9 cellular contexts compared by ENCODE assay signal in the genomic region with DNA sequence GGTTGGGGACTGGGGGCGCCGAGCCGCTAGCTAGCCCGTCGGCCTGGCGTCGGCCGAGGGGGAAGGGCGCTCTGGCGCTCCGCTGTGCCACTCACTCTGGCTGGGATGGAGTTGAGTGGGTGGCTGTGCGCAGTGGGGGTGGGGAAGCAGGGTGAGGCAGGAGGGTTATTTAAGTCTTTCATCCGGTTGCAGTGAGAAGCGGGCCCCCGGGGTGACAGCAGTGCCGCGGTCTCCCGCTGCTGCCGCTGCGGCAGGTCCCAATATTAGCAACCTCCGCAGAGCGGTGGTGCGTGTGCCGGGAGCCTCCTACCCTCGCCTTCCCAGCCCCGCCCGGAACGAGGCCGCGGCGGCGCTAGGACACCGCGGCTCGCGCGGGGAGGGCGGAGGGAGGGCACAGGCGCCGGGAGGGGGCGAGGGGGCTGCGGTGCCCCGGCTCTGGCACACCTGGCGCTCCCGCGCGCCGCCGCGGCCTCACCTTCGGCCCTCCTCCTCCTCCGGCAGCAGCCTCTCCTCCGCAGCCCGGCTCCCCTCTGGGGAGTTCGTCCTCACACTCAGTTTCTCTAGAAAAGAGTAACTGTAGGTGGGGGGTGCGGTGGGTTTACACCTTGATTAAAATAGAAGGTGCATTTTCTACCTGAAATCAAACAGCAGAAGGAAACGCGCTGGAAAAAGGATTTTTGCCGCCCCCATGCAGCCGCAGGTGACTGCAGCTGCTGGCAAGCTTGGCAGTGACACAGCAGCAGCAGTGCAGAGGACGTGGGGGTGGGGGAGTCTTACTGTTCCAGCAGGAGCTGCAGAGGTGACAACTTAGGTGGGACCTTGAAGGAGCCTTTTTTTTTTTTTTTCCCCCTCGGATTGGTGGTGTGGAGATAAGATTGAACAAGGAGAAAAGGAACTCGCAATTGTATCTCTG. TPM values are rescaled to one million over a fixed set of nuclear protein-coding genes. Genes with fewer than 3 reads are reported as not detected.
DNase-seq lines count a peak whose midpoint lies in the region; ATAC-seq lines count a peak whose summit lies in the region.
"Had no signal": no experiment of that assay in that cellular context is flagged by ENCODE, and none has a peak within 500 bp of the region (broad histone marks: within the 10 kb centered on the region; RNA-seq: fewer than 3 reads in every experiment).

No MANE protein-coding gene starts in this region.

- DNase-seq in NCI-H1436 (lab: John Stamatoyannopoulos, UW) (peak; percentile 62), NCI-H1436 treated with DMSO at 0.1 percent for 48 hours (lab: John Stamatoyannopoulos, UW) (no peak), T-cell (peak in 28 of 34 experiments; percentile 21 to 56 (median 41)), memory B cell (ENCODE audit: low spot score in 2 of 2) (no peak)
- DNase-seq in central memory CD8-positive, alpha-beta T cell (ENCODE audit: low spot score in 2 of 2): peak in 1 of 2 donors; percentile 30
- peak; percentile 49 to 70 for DNase-seq in stimulated activated naive CD8-positive, alpha-beta T cell treated with anti-CD3 and anti-CD28 coated beads, Interleukin-15, amount 100 ng/mL, for 72 hours

- H3K9me3 Mint-ChIP-seq in T-cell (no peaks in the 10 kb centered on the region), memory B cell (no peaks in the 10 kb centered on the region)
- no peaks in the 10 kb centered on the region for H3K9me3 Mint-ChIP-seq in central memory CD8-positive, alpha-beta T cell
- H3K9me3 Mint-ChIP-seq in stimulated activated naive CD8-positive, alpha-beta T cell treated with anti-CD3 and anti-CD28 coated beads, Interleukin-15, amount 100 ng/mL, for 72 hours: no peaks in the 10 kb centered on the region

- peak overlapping the region; percentile 83 to 95 (median 84) for H3K4me3 Mint-ChIP-seq in T-cell
- peak overlapping the region; percentile 93 for H3K4me3 Mint-ChIP-seq in central memory CD8-positive, alpha-beta T cell
- H3K4me3 Mint-ChIP-seq in memory B cell: peak overlapping the region; percentile 79
- H3K4me3 Mint-ChIP-seq in stimulated activated naive CD8-positive, alpha-beta T cell treated with anti-CD3 and anti-CD28 coated beads, Interleukin-15, amount 100 ng/mL, for 72 hours: peak overlapping the region; percentile 85 to 86

- CTCF ChIA-PET in T-cell (lab: Charles Lee): interaction anchor here (0.6 to 0.8 kb wide), 4 partner anchors 17 to 292 kb away, joined by 3 to 5 read pairs (median 4); no protein-coding TSS in a partner anchor

- peaks cover 25 to 34% (median 31%) of the 10 kb centered on the region in 3 donors for H3K4me1 Mint-ChIP-seq in T-cell
- H3K4me1 Mint-ChIP-seq in central memory CD8-positive, alpha-beta T cell: peaks cover 31% of the 10 kb centered on the region
- H3K4me1 Mint-ChIP-seq in memory B cell: peaks cover 15% of the 10 kb centered on the region
- peaks cover 45% of the 10 kb centered on the region for H3K4me1 Mint-ChIP-seq in stimulated activated naive CD8-positive, alpha-beta T cell treated with anti-CD3 and anti-CD28 coated beads, Interleukin-15, amount 100 ng/mL, for 72 hours

- peaks cover 9 to 21% of the 10 kb centered on the region in 2 donors for H3K27me3 Mint-ChIP-seq in T-cell
- H3K27me3 Mint-ChIP-seq in central memory CD8-positive, alpha-beta T cell: peaks cover 36% of the 10 kb centered on the region
- peaks cover 11% of the 10 kb centered on the region for H3K27me3 Mint-ChIP-seq in memory B cell
- peaks cover 46% of the 10 kb centered on the region for H3K27me3 Mint-ChIP-seq in stimulated activated naive CD8-positive, alpha-beta T cell treated with anti-CD3 and anti-CD28 coated beads, Interleukin-15, amount 100 ng/mL, for 72 hours

- ATAC-seq in T-cell (replicated peaks in 1 of 4) (peak in 3 of 4 experiments; percentile 4 to 8 (median 6)), memory B cell (ENCODE audit: low read depth) (no peak), GM21526 (IDR thresholded peaks at IDR 0.05; ENCODE audit: low FRiP score, unreplicated experiment) (no peak), HG03571 (IDR thresholded peaks at IDR 0.05; ENCODE audit: unreplicated experiment) (no peak)
- peak; percentile 7 for ATAC-seq in central memory CD8-positive, alpha-beta T cell (replicated peaks; ENCODE audit: extremely low read depth, poor library complexity, severe bottlenecking)
- ATAC-seq in stimulated activated naive CD8-positive, alpha-beta T cell treated with anti-CD3 and anti-CD28 coated beads, Interleukin-15, amount 100 ng/mL, for 72 hours: peak; percentile 50

- H3K27ac Mint-ChIP-seq in T-cell (no peak overlapping the region), memory B cell (no peak overlapping the region)
- H3K27ac Mint-ChIP-seq in central memory CD8-positive, alpha-beta T cell (ENCODE audit: low read depth): no peak overlapping the region
- no peak overlapping the region for H3K27ac Mint-ChIP-seq in stimulated activated naive CD8-positive, alpha-beta T cell treated with anti-CD3 and anti-CD28 coated beads, Interleukin-15, amount 100 ng/mL, for 72 hours

- POLR2A ChIA-PET in T-cell (lab: Charles Lee): interaction anchor here in 1 of 2 donors (0.7 kb wide), 1 partner anchor 498 kb away, joined by 7 read pairs; no protein-coding TSS in a partner anchor

- H3K36me3 Mint-ChIP-seq in T-cell (no peaks in the 10 kb centered on the region), memory B cell (no peaks in the 10 kb centered on the region)
- H3K36me3 Mint-ChIP-seq in central memory CD8-positive, alpha-beta T cell (ENCODE audit: insufficient read depth): peaks cover 8% of the 10 kb centered on the region

RNA-seq across cellular contexts. Expression of a gene that starts 4.5 kb away (rescaled TPM):
- 1 to 10 TPM; 1.2 to 3.7 (median 2.9) TPM for total RNA-seq in T-cell
- total RNA-seq: T-helper 2 cell treated with Interferon-gamma antibody and Interleukin-4, amounts not matched to agents 100 ng/mL and 5 ng/mL, for 36 hours had no signal

Comparison
In these comparisons a context has a peak if more than half of its experiments do, and no peak if none do; other contexts are left out.
1. DNase-seq: peak in NCI-H1436 (single experiment), T-cell (28 of 34) and stimulated activated naive CD8-positive, alpha-beta T cell treated with anti-CD3 and anti-CD28 coated beads, Interleukin-15, amount 100 ng/mL, for 72 hours (2 of 2); none in NCI-H1436 treated with DMSO at 0.1 percent for 48 hours (single experiment) and memory B cell (0 of 2).
2. ATAC-seq: peak in T-cell (3 of 4), central memory CD8-positive, alpha-beta T cell (single experiment) and stimulated activated naive CD8-positive, alpha-beta T cell treated with anti-CD3 and anti-CD28 coated beads, Interleukin-15, amount 100 ng/mL, for 72 hours (single experiment); none in memory B cell (single experiment), GM21526 (single experiment) and HG03571 (single experiment).
3. Peak in every context shown above with its lines, with median percentiles within 50 percentile points of each other: H3K4me3 Mint-ChIP-seq.